9 cellular contexts compared by ENCODE assay signal in genomic region chr18:32771871-32772499, GRCh38. TPM values are rescaled to one million over a fixed set of nuclear protein-coding genes. Genes with fewer than 3 reads are reported as not detected.
DNase-seq lines count a peak whose midpoint lies in the region; ATAC-seq and TF ChIP-seq lines count a peak whose summit lies in the region.
"Had no signal": no experiment of that assay in that cellular context is flagged by ENCODE, and none has a peak within 500 bp of the region (broad histone marks: within the 10 kb centered on the region; RNA-seq: fewer than 3 reads in every experiment).

No MANE protein-coding gene starts in this region.

- H3K9ac ChIP-seq in HUES6 (ENCODE audit: low read length) (no peak overlapping the region), mammary epithelial cell (ENCODE audit: insufficient read depth, low read length) (no peak overlapping the region)

- peak; percentile 37 for ATAC-seq in mucosa of descending colon
- ATAC-seq in GM18505 (IDR thresholded peaks at IDR 0.05; ENCODE audit: unreplicated experiment), result no peak
- ATAC-seq in GM18858 (IDR thresholded peaks at IDR 0.05; ENCODE audit: unreplicated experiment), result no peak
- no peak for ATAC-seq in HG02678 (IDR thresholded peaks at IDR 0.05; ENCODE audit: unreplicated experiment)

- H3K79me2 ChIP-seq in mammary epithelial cell (ENCODE audit: insufficient read depth, low read length), result no peaks in the 10 kb centered on the region

- no CpG with 5 or more reads among the region's 48 CpGs for WGBS in mammary epithelial cell (ENCODE audit: low coverage, missing lambda C conversion rate)

- H3K4me3 ChIP-seq in HUES6 (ENCODE audit: low read depth, low read length), result peak overlapping the region; percentile 71
- H3K4me3 ChIP-seq in mammary epithelial cell (replicated peaks in 1 of 3; ENCODE audit: insufficient read depth in 1 of 3, low read depth in 2 of 3, low read length in 3 of 3), result no peak overlapping the region
- H3K4me3 ChIP-seq in mucosa of descending colon, result no peak overlapping the region

- peaks cover 30% of the 10 kb centered on the region for H3K4me1 ChIP-seq in HUES6 (ENCODE audit: control insufficient read depth, insufficient read depth, low read length)
- no peaks in the 10 kb centered on the region for H3K4me1 ChIP-seq in mammary epithelial cell (ENCODE audit: insufficient read depth, low read length)
- peaks cover 20% of the 10 kb centered on the region for H3K4me1 ChIP-seq in mucosa of descending colon (ENCODE audit: low read depth)

- dilution Hi-C loops in mammary epithelial cell (cut with HindIII; ENCODE audit: low sequenced_read_pairs), result no loop called here

- TF ChIP-seq CTCF in mammary epithelial cell (conservative IDR thresholded peaks at IDR 0.05 in 1 of 2, IDR thresholded peaks at IDR 0.05 in 1 of 2; ENCODE audit: extremely low read depth in 1 of 2, insufficient read depth in 1 of 2, low read depth in 1 of 2, low read length in 2 of 2) (no peak), mucosa of descending colon (IDR thresholded peaks at IDR 0.05) (no peak)

- DNase-seq in 8988T (peak; percentile 51), mammary epithelial cell (no peak), mucosa of descending colon (peak in 2 of 3 donors; percentile 23 to 53), Kasumi-1 (lab: John Stamatoyannopoulos, UW) (no peak)
- DNase-seq: erythroblast had no signal

- no peak overlapping the region for H2AFZ ChIP-seq in mammary epithelial cell (ENCODE audit: low read depth, low read length)

- in situ Hi-C loops in mammary epithelial cell (cut with MboI; ENCODE audit: low sequenced_read_pairs in 2 of 2), result no loop called here

- TF ChIP-seq POLR2A in GM18505 (IDR thresholded peaks at IDR 0.05; ENCODE audit: borderline replicate concordance, extremely low read depth, insufficient read depth, insufficient read length), result no peak

- no peak overlapping the region for H3K27ac ChIP-seq in HUES6 (ENCODE audit: low read depth, low read length)
- H3K27ac ChIP-seq in mammary epithelial cell (ENCODE audit: insufficient read depth, low read depth, low read length), result no peak overlapping the region

- CTCF ChIA-PET in mammary epithelial cell (lab: Charles Lee; ENCODE audit: low non-redundant PET), result no interaction called here

- no peaks in the 10 kb centered on the region for H3K9me3 ChIP-seq in HUES6 (ENCODE audit: control insufficient read depth, insufficient read depth, low read depth, low read length)
- H3K9me3 ChIP-seq in mammary epithelial cell (replicated peaks; ENCODE audit: insufficient read depth, low read length), result no peaks in the 10 kb centered on the region
- no peaks in the 10 kb centered on the region for H3K9me3 ChIP-seq in mucosa of descending colon

- peaks cover 76% of the 10 kb centered on the region for H3K27me3 ChIP-seq in HUES6 (ENCODE audit: control insufficient read depth, insufficient read depth, low read length)
- H3K27me3 ChIP-seq in mammary epithelial cell (ENCODE audit: insufficient read depth, low read length), result peaks cover 35% of the 10 kb centered on the region

- H3K4me2 ChIP-seq in mammary epithelial cell (ENCODE audit: insufficient read depth, low read depth, low read length), result peak overlapping the region; percentile 63

- BruUV-seq in mammary epithelial cell (replicated peaks; lab: Mats Ljungman, UMichigan), result no TSS peak

- intact Hi-C loops in mammary epithelial cell (cut with micrococcal nuclease) (no loop called here), mucosa of descending colon (cut with DNase I, micrococcal nuclease) (no loop called here)

- no peaks in the 10 kb centered on the region for H3K36me3 ChIP-seq in HUES6 (ENCODE audit: control insufficient read depth, insufficient read depth, low read length)
- H3K36me3 ChIP-seq in mammary epithelial cell (ENCODE audit: insufficient read depth, low read length), result no peaks in the 10 kb centered on the region
- H3K36me3 ChIP-seq in mucosa of descending colon (ENCODE audit: low read depth), result no peaks in the 10 kb centered on the region

- no peaks in the 10 kb centered on the region for H4K20me1 ChIP-seq in mammary epithelial cell (ENCODE audit: insufficient read depth, low read length)

RNA-seq across cellular contexts. Expression of gene KLHL14, which starts 0.8 kb away (rescaled TPM):
- total RNA-seq in mammary epithelial cell (not detected), mucosa of descending colon (under 1 TPM; 0.10 to 0.32 (median 0.12) TPM)
- not detected for polyA plus RNA-seq in mammary epithelial cell
- not detected for polyA minus RNA-seq in mammary epithelial cell

Comparison
In these comparisons a context has a peak if more than half of its experiments do, and no peak if none do; other contexts are left out.
1. DNase-seq: peak in 8988T (single experiment) and mucosa of descending colon (2 of 3); none in mammary epithelial cell (single experiment) and Kasumi-1 (0 of 2).